15 cellular contexts compared by ENCODE assay signal in genomic region chr9:84331119-84331791, GRCh38. TPM values are rescaled to one million over a fixed set of nuclear protein-coding genes. Genes with fewer than 3 reads are reported as not detected.
DNase-seq lines count a peak whose midpoint lies in the region; ATAC-seq and TF ChIP-seq lines count a peak whose summit lies in the region.
"Had no signal": no experiment of that assay in that cellular context is flagged by ENCODE, and none has a peak within 500 bp of the region (broad histone marks: within the 10 kb centered on the region; RNA-seq: fewer than 3 reads in every experiment).

No MANE protein-coding gene starts in this region.

- H3K4me1 ChIP-seq in lung (ENCODE audit: control insufficient read depth in 2 of 2, insufficient read depth in 2 of 2, low read length in 2 of 2) = no peaks in the 10 kb centered on the region

- DNase-seq in SIG-M5 treated with dmso at 0.1 percent for 504 hours (lab: John Stamatoyannopoulos, UW; ENCODE audit: unreplicated experiment) (peak; percentile 65), SIG-M5 (lab: John Stamatoyannopoulos, UW) (no peak), epithelial cell of prostate (ENCODE audit: low read depth, low spot score) (peak; percentile 49), lung (ENCODE audit: low spot score) (no peak), foreskin melanocyte (no peak), UCSD-AML1 (lab: John Stamatoyannopoulos, UW; ENCODE audit: unreplicated experiment) (no peak), GM19240 (ENCODE audit: insufficient read length, low spot score) (no peak)
- DNase-seq in activated CD8-positive, alpha-beta memory T cell treated with anti-CD3 and anti-CD28 coated beads, Interleukin-2, amount 10 ng/mL, durations not matched to agents 7 days and 5 days = no peak
- DNase-seq: activated naive CD4-positive, alpha-beta T cell treated with anti-CD3 and anti-CD28 coated beads, Interleukin-2, amount 10 ng/mL, durations not matched to agents 7 days and 5 days; NCI-H1694 treated with DMSO at 0.1 percent for 48 hours; SHP77 treated with DMSO at 0.1 percent for 48 hours had no signal

- peaks cover 1% of the 10 kb centered on the region for H3K36me3 Mint-ChIP-seq in activated CD8-positive, alpha-beta memory T cell treated with anti-CD3 and anti-CD28 coated beads, Interleukin-2, amount 10 ng/mL, durations not matched to agents 7 days and 5 days
- H3K36me3 Mint-ChIP-seq: activated naive CD4-positive, alpha-beta T cell treated with anti-CD3 and anti-CD28 coated beads, Interleukin-2, amount 10 ng/mL, durations not matched to agents 7 days and 5 days had no signal

- 47 to 65% methylated on average over 5 of the region's 5 CpGs for WGBS in lung, 2 donors

- H3K27ac ChIP-seq in epithelial cell of prostate (peak overlapping the region; percentile 61), lung (ENCODE audit: low read depth in 1 of 2, low read length in 1 of 2) (no peak overlapping the region)
- H3K27ac ChIP-seq: esophagus muscularis mucosa had no signal

- H3K4me3 ChIP-seq in lung = no peak overlapping the region
- H3K4me3 ChIP-seq: esophagus muscularis mucosa had no signal

- H3K27me3 Mint-ChIP-seq in activated CD8-positive, alpha-beta memory T cell treated with anti-CD3 and anti-CD28 coated beads, Interleukin-2, amount 10 ng/mL, durations not matched to agents 7 days and 5 days = peaks cover 12% of the 10 kb centered on the region
- H3K27me3 Mint-ChIP-seq: central memory CD8-positive, alpha-beta T cell had no signal

- H3K9me3 ChIP-seq in lung (ENCODE audit: control insufficient read depth in 2 of 2, insufficient read depth in 1 of 2, low read length in 1 of 2) = peaks cover 0 to under 1% of the 10 kb centered on the region in 2 donors

- no peak overlapping the region for H3K27ac Mint-ChIP-seq in activated CD8-positive, alpha-beta memory T cell treated with anti-CD3 and anti-CD28 coated beads, Interleukin-2, amount 10 ng/mL, durations not matched to agents 7 days and 5 days
- H3K27ac Mint-ChIP-seq: activated naive CD4-positive, alpha-beta T cell treated with anti-CD3 and anti-CD28 coated beads, Interleukin-2, amount 10 ng/mL, durations not matched to agents 7 days and 5 days had no signal

- no peaks in the 10 kb centered on the region for H3K36me3 ChIP-seq in lung (ENCODE audit: control insufficient read depth in 2 of 2, insufficient read depth in 2 of 2, low read length in 2 of 2)
- H3K36me3 ChIP-seq: esophagus muscularis mucosa had no signal

- TF ChIP-seq CTCF in lung (IDR thresholded peaks at IDR 0.05; ENCODE audit: control extremely low read depth, extremely low read depth) = no peak

- no peak overlapping the region for H3K4me3 Mint-ChIP-seq in activated CD8-positive, alpha-beta memory T cell treated with anti-CD3 and anti-CD28 coated beads, Interleukin-2, amount 10 ng/mL, durations not matched to agents 7 days and 5 days
- H3K4me3 Mint-ChIP-seq: activated naive CD4-positive, alpha-beta T cell treated with anti-CD3 and anti-CD28 coated beads, Interleukin-2, amount 10 ng/mL, durations not matched to agents 7 days and 5 days; central memory CD8-positive, alpha-beta T cell; neural crest cell had no signal

- CTCF ChIA-PET in activated CD8-positive, alpha-beta memory T cell treated with anti-CD3 and anti-CD28 coated beads, Interleukin-2, amount 10 ng/mL, durations not matched to agents 7 days and 5 days (lab: Charles Lee) = no interaction called here

- ATAC-seq in lung (ENCODE audit: insufficient read depth, low FRiP score) = peak; percentile 58
- no peak for ATAC-seq in activated CD8-positive, alpha-beta memory T cell treated with anti-CD3 and anti-CD28 coated beads, Interleukin-2, amount 10 ng/mL, durations not matched to agents 7 days and 5 days

- no peaks in the 10 kb centered on the region for H3K27me3 ChIP-seq in lung (ENCODE audit: control insufficient read depth, insufficient read depth)
- H3K27me3 ChIP-seq: esophagus muscularis mucosa had no signal

- peaks cover 4% of the 10 kb centered on the region for H3K9me3 Mint-ChIP-seq in activated CD8-positive, alpha-beta memory T cell treated with anti-CD3 and anti-CD28 coated beads, Interleukin-2, amount 10 ng/mL, durations not matched to agents 7 days and 5 days (ENCODE audit: low read depth)
- H3K9me3 Mint-ChIP-seq: central memory CD8-positive, alpha-beta T cell; neural crest cell had no signal

- H3K4me1 Mint-ChIP-seq in activated CD8-positive, alpha-beta memory T cell treated with anti-CD3 and anti-CD28 coated beads, Interleukin-2, amount 10 ng/mL, durations not matched to agents 7 days and 5 days = no peaks in the 10 kb centered on the region
- H3K4me1 Mint-ChIP-seq: activated naive CD4-positive, alpha-beta T cell treated with anti-CD3 and anti-CD28 coated beads, Interleukin-2, amount 10 ng/mL, durations not matched to agents 7 days and 5 days; central memory CD8-positive, alpha-beta T cell; neural crest cell had no signal

RNA-seq across cellular contexts. Expression of gene SLC28A3, which starts 9.3 kb away (rescaled TPM):
- 1 to 10 TPM in 1 of 2 donors, under 1 TPM in 1; 0.98 to 4.0 TPM for total RNA-seq in lung
- polyA plus RNA-seq in lung = under 1 TPM; 0.59 to 0.78 TPM
- under 1 TPM; 0.09 to 0.45 TPM for total RNA-seq in activated CD8-positive, alpha-beta memory T cell treated with anti-CD3 and anti-CD28 coated beads, Interleukin-2, amount 10 ng/mL, durations not matched to agents 7 days and 5 days
- total RNA-seq: A673, neural crest cell had no signal

Comparison
In these comparisons a context has a peak if more than half of its experiments do, and no peak if none do; other contexts are left out.
1. DNase-seq: peak in SIG-M5 treated with dmso at 0.1 percent for 504 hours (single experiment) and epithelial cell of prostate (single experiment); none in SIG-M5 (single experiment), lung (single experiment), foreskin melanocyte (single experiment), activated CD8-positive, alpha-beta memory T cell treated with anti-CD3 and anti-CD28 coated beads, Interleukin-2, amount 10 ng/mL, durations not matched to agents 7 days and 5 days (single experiment), UCSD-AML1 (single experiment) and GM19240 (single experiment).